Comparison of ENCODE assay signal across 32 cellular contexts in genomic region chr9:124680714-124681390, GRCh38.
"Had no signal": no experiment of that assay in that cellular context is flagged by ENCODE, and none has a peak within 500 bp of the region (broad histone marks: within the 10 kb centered on the region; RNA-seq: fewer than 3 reads in every experiment).

No MANE protein-coding gene starts in this region.

- H3K4me3 Mint-ChIP-seq: activated B cell treated with CpG ODN at 0.5 μM for 24 hours; activated CD4-positive, alpha-beta memory T cell treated with anti-CD3 and anti-CD28 coated beads for 36 hours; activated naive CD4-positive, alpha-beta T cell treated with anti-CD3 and anti-CD28 coated beads for 36 hours; activated T-cell treated with anti-CD3 and anti-CD28 coated beads, Interleukin-2, amount 50 U/mL, for 4 hours; activated T-helper 1 cell treated with anti-CD3 and anti-CD28 coated beads, Interleukin-12 subunit alpha, Interleukin-12 subunit beta, Interleukin-2, Interleukin-4 antibody, amounts not matched to agents 30 ng/mL and 10 ng/mL and 1 ng/mL, durations not matched to agents 14 hours and 24 hours and 36 hours; brain; T-cell; T-helper 17 cell had no signal

- H3K9me3 ChIP-seq: adrenal gland, Peyer's patch, SJSA1, SK-N-SH had no signal

- H3K36me3 ChIP-seq: adrenal gland, Peyer's patch had no signal

- H3K9me3 Mint-ChIP-seq: activated B cell treated with CpG ODN at 0.5 μM for 24 hours; activated CD4-positive, alpha-beta memory T cell treated with anti-CD3 and anti-CD28 coated beads for 36 hours; activated naive CD4-positive, alpha-beta T cell treated with anti-CD3 and anti-CD28 coated beads for 36 hours; activated naive CD4-positive, alpha-beta T cell treated with anti-CD3 and anti-CD28 coated beads, Interleukin-2, amount 50 U/mL, for 72 hours; activated T-cell treated with anti-CD3 and anti-CD28 coated beads, Interleukin-2, amount 50 U/mL, for 4 hours; activated T-helper 1 cell treated with anti-CD3 and anti-CD28 coated beads, Interleukin-12 subunit alpha, Interleukin-12 subunit beta, Interleukin-2, Interleukin-4 antibody, amounts not matched to agents 30 ng/mL and 10 ng/mL and 1 ng/mL, durations not matched to agents 14 hours and 24 hours and 36 hours; brain; T-cell had no signal

- H3K27me3 Mint-ChIP-seq: activated B cell treated with CpG ODN at 0.5 μM for 24 hours, brain had no signal

- ATAC-seq: activated naive CD4-positive, alpha-beta T cell treated with anti-CD3 and anti-CD28 coated beads, Interleukin-2, amount 50 U/mL, for 72 hours; activated T-cell treated with anti-CD3 and anti-CD28 coated beads, Interleukin-2, amount 50 U/mL, for 4 hours; PC-3; T-cell; T-helper 17 cell had no signal

- H3K27me3 ChIP-seq: adrenal gland, Peyer's patch, SJSA1 had no signal

- H3K27ac ChIP-seq: adrenal gland, Peyer's patch, SJSA1, VCaP had no signal

- H3K4me1 ChIP-seq: adrenal gland, Peyer's patch, SJSA1 had no signal

- DNase-seq: activated B cell treated with CpG ODN at 0.5 μM for 24 hours; activated CD4-positive, alpha-beta memory T cell treated with anti-CD3 and anti-CD28 coated beads for 36 hours; activated CD4-positive, alpha-beta T cell treated with anti-CD3 and anti-CD28 coated beads for 4 hours; activated CD4-positive, alpha-beta T cell treated with anti-CD3 and anti-CD28 coated beads, Interleukin-2, amount 50 U/mL, for 1 hour; activated CD4-positive, CD25-positive, alpha-beta regulatory T cell treated with anti-CD3 and anti-CD28 coated beads, Interleukin-2, amount 50 U/mL, for 72 hours; activated CD8-positive, alpha-beta memory T cell treated with anti-CD3 and anti-CD28 coated beads, Interleukin-2, amount 50 U/mL, for 4 hours; activated gamma-delta T cell treated with Interleukin-2 at 50 U/mL for 16 hours; activated naive CD4-positive, alpha-beta T cell treated with anti-CD3 and anti-CD28 coated beads for 36 hours; activated T-cell treated with anti-CD3 and anti-CD28 coated beads for 4 hours; activated T-cell treated with anti-CD3 and anti-CD28 coated beads, Interleukin-2, amount 50 U/mL, for 4 hours; adrenal gland; caudate nucleus; Karpas-422; NCI-H1417; NCI-H146; NCI-H187; NCI-H2081 treated with DMSO at 0.1 percent for 48 hours; NCI-H345; NCI-H524 treated with DMSO at 0.1 percent for 48 hours; NK-92 treated with Interleukin-12 subunit alpha and Interleukin-12 subunit beta, amount 100 ng/mL, for 24 hours; PC-3; Peyer's patch; RPMI8226; SHP77 treated with DMSO at 0.1 percent for 48 hours; SK-N-SH; T-cell; T-helper 17 cell had no signal

- H3K4me1 Mint-ChIP-seq: activated B cell treated with CpG ODN at 0.5 μM for 24 hours, T-cell, T-helper 17 cell had no signal

- H3K36me3 Mint-ChIP-seq: activated CD4-positive, alpha-beta memory T cell treated with anti-CD3 and anti-CD28 coated beads for 36 hours; activated naive CD4-positive, alpha-beta T cell treated with anti-CD3 and anti-CD28 coated beads, Interleukin-2, amount 50 U/mL, for 72 hours; T-cell had no signal

- H3K27ac Mint-ChIP-seq: activated B cell treated with CpG ODN at 0.5 μM for 24 hours; activated CD4-positive, alpha-beta memory T cell treated with anti-CD3 and anti-CD28 coated beads for 36 hours; activated naive CD4-positive, alpha-beta T cell treated with anti-CD3 and anti-CD28 coated beads for 36 hours; activated naive CD4-positive, alpha-beta T cell treated with anti-CD3 and anti-CD28 coated beads, Interleukin-2, amount 50 U/mL, for 72 hours; activated T-helper 1 cell treated with anti-CD3 and anti-CD28 coated beads, Interleukin-12 subunit alpha, Interleukin-12 subunit beta, Interleukin-2, Interleukin-4 antibody, amounts not matched to agents 30 ng/mL and 10 ng/mL and 1 ng/mL, durations not matched to agents 14 hours and 24 hours and 36 hours; T-cell; T-helper 17 cell had no signal

- H3K4me3 ChIP-seq: adrenal gland, Peyer's patch, SJSA1 had no signal
